In genomic region chr17:35052240-35052608, GRCh38 we compare ENCODE assay signal across 9 cellular contexts. TPM values are rescaled to one million over a fixed set of nuclear protein-coding genes. Genes with fewer than 3 reads are reported as not detected.
DNase-seq lines count a peak whose midpoint lies in the region; ATAC-seq and TF ChIP-seq lines count a peak whose summit lies in the region.
"Had no signal": no experiment of that assay in that cellular context is flagged by ENCODE, and none has a peak within 500 bp of the region (broad histone marks: within the 10 kb centered on the region; RNA-seq: fewer than 3 reads in every experiment).

No MANE protein-coding gene starts in this region.

- H3K27ac Mint-ChIP-seq in CD14-positive monocyte, result peak overlapping the region; percentile 82 to 98 (median 94)
- H3K27ac Mint-ChIP-seq: mesothelial cell of epicardium had no signal

- no peaks in the 10 kb centered on the region for H3K27me3 ChIP-seq in psoas muscle (ENCODE audit: insufficient read depth in 3 of 3, low read length in 2 of 3)

- H3K9me3 ChIP-seq in psoas muscle, result no peaks in the 10 kb centered on the region

- TF ChIP-seq CTCF in CD14-positive monocyte (IDR thresholded peaks at IDR 0.05), result no peak
- TF ChIP-seq CTCF in choroid plexus epithelial cell (conservative IDR thresholded peaks at IDR 0.05; ENCODE audit: low read depth, low read length), result no peak
- TF ChIP-seq CTCF in psoas muscle (IDR thresholded peaks at IDR 0.05), result no peak

- in situ Hi-C loops in KBM-7 (cut with MboI; ENCODE audit: low pct_unique_long_range_greater_than_20kb, low sequenced_read_pairs), result no loop called here

- H3K27ac ChIP-seq in psoas muscle, result peak overlapping the region; percentile 28

- peaks cover 19 to 28% of the 10 kb centered on the region in 2 donors for H3K36me3 Mint-ChIP-seq in CD14-positive monocyte

- DNase-seq in CD14-positive monocyte (ENCODE audit: low spot score) (no peak), choroid plexus epithelial cell (ENCODE audit: low read depth) (peak; percentile 36), psoas muscle (no peak), KBM-7 (no peak), SKM-1 treated with dmso at 0.1 percent for 144 hours (lab: John Stamatoyannopoulos, UW; ENCODE audit: unreplicated experiment) (no peak), SIG-M5 (lab: John Stamatoyannopoulos, UW) (no peak)
- no peak for DNase-seq in effector CD4-positive, alpha-beta T cell

- H3K9me3 Mint-ChIP-seq in CD14-positive monocyte, result peaks cover 0 to 3% (median 0%) of the 10 kb centered on the region in 7 donors
- H3K9me3 Mint-ChIP-seq: mesothelial cell of epicardium had no signal

- H3K36me3 ChIP-seq in psoas muscle (ENCODE audit: insufficient read depth in 1 of 2, low read depth in 1 of 2), result no peaks in the 10 kb centered on the region

- H3K27me3 Mint-ChIP-seq in CD14-positive monocyte (ENCODE audit: low read depth in 3 of 3), result peaks cover 0 to 4% (median 0%) of the 10 kb centered on the region in 3 donors

- ATAC-seq in HG03432 (IDR thresholded peaks at IDR 0.05; ENCODE audit: unreplicated experiment) (peak; percentile 18), psoas muscle (no peak)

- H3K4me3 ChIP-seq in choroid plexus epithelial cell (ENCODE audit: low read depth, low read length) (no peak overlapping the region), psoas muscle (no peak overlapping the region)

- peak overlapping the region in 1 of 2 donors; percentile 32 for H3K4me3 Mint-ChIP-seq in CD14-positive monocyte
- H3K4me3 Mint-ChIP-seq: mesothelial cell of epicardium had no signal

- H3K4me1 ChIP-seq in psoas muscle, result peaks cover 23% of the 10 kb centered on the region

- intact Hi-C loops in CD14-positive monocyte (cut with micrococcal nuclease), result loop anchor here in 1 of 2 donors (5.0 kb wide), 1 partner anchor 35 kb away; no protein-coding TSS in a partner anchor
- intact Hi-C loops in psoas muscle (cut with DNase I), result no loop called here

- H3K4me1 Mint-ChIP-seq in CD14-positive monocyte, result peaks cover 52% of the 10 kb centered on the region

RNA-seq across cellular contexts. Expression of gene RFFL, which starts 11.3 kb away (rescaled TPM):
- polyA plus RNA-seq in CD14-positive monocyte (10 to 100 TPM; 16.1 to 24.7 TPM), psoas muscle (10 to 100 TPM in 1 of 3 donors, 1 to 10 TPM in 2; 7.0 to 19.1 (median 8.6) TPM)
- 10 to 100 TPM; 23.6 to 39.5 (median 31.1) TPM for total RNA-seq in psoas muscle
